ENCODE assay signal across 16 cellular contexts in the genomic region with DNA sequence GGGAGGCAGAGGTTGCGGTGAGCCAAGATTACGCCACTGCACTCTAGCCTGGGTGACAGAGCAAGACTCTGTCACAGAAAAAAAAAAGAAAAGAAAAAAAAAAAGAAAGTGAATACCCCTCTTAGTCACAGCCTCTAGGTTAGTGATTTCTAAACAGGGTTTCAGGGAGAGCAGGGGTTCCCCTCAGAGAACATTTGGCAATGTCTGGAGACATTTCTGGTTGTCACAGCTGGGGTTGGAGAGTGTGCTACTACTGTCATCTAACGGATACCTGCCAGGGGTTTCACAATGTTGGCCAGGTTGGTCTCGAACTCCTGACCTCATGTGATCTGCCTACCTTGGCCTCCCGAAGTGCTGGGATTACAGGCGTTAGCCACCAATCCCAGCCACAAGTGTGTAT. TPM values are rescaled to one million over a fixed set of nuclear protein-coding genes. Genes with fewer than 3 reads are reported as not detected.
DNase-seq lines count a peak whose midpoint lies in the region; ATAC-seq, FAIRE-seq and TF ChIP-seq lines count a peak whose summit lies in the region.
"Not testable (repeated sequence)": the region's sequence is repeated elsewhere in the genome, so short reads cannot be mapped to it uniquely, and the experiment has no call there.
"Had no signal": no experiment of that assay in that cellular context is flagged by ENCODE, and none has a peak within 500 bp of the region (broad histone marks: within the 10 kb centered on the region; RNA-seq: fewer than 3 reads in every experiment).

No MANE protein-coding gene starts in this region.

- H3K4me2 ChIP-seq in GM12878 (ENCODE audit: control insufficient read depth, insufficient read depth), result not testable (repeated sequence)

- TF ChIP-seq RAD21 in GM12878 (IDR thresholded peaks at IDR 0.05; ENCODE audit: insufficient read depth, low read depth, low read length), result peak; percentile 17; the same call in 1 of the 2 replicates

- in situ Hi-C loops in GM12878 (cut with MboI), result not testable (repeated sequence)

- CTCF ChIA-PET in GM12878 (lab: Yijun Ruan, JAX), result interaction anchor here (0.9 to 6.9 kb wide), 5 partner anchors 10 to 60 kb away, joined by 3 to 79 read pairs (median 4); no protein-coding TSS in a partner anchor

- H3K9ac ChIP-seq in GM12878 (ENCODE audit: control insufficient read depth, insufficient read depth, low read length), result not testable (repeated sequence)

- peak; percentile 42 for ATAC-seq in GM18861 (IDR thresholded peaks at IDR 0.05; ENCODE audit: unreplicated experiment)
- peak; percentile 72 for ATAC-seq in GM19463 (IDR thresholded peaks at IDR 0.05; ENCODE audit: unreplicated experiment)
- ATAC-seq in GM21786 (IDR thresholded peaks at IDR 0.05; ENCODE audit: unreplicated experiment), result peak; percentile 78
- ATAC-seq in HG02973 (IDR thresholded peaks at IDR 0.05; ENCODE audit: unreplicated experiment), result peak; percentile 69
- peak; percentile 76 for ATAC-seq in HG03442 (IDR thresholded peaks at IDR 0.05; ENCODE audit: unreplicated experiment)
- peak; percentile 75 for ATAC-seq in GM12878

- not testable (repeated sequence) for FAIRE-seq in GM12878 (lab: Jason Lieb, UNC)

- POLR2A ChIA-PET in GM12878 (lab: Charles Lee), result interaction anchor here (4.2 kb wide), 1 partner anchor 13 kb away, joined by 35 read pairs; no protein-coding TSS in a partner anchor

- not testable (repeated sequence) for TF ChIP-seq POLR2A in GM12878 (IDR thresholded peaks at IDR 0.05; ENCODE audit: low read depth, low read length)

- H3K9me3 ChIP-seq in GM12878 (replicated peaks; ENCODE audit: control insufficient read depth, insufficient read depth, low read length), result not testable (repeated sequence)

- RAD21 ChIA-PET in GM12878 (lab: Charles Lee; ENCODE audit: unreplicated experiment), result interaction anchor here (1.0 to 8.2 kb wide), 4 partner anchors 9 to 92 kb away, joined by 3 to 62 read pairs (median 4); no protein-coding TSS in a partner anchor

- H3K27ac ChIP-seq in GM12878 (ENCODE audit: control insufficient read depth, insufficient read depth), result not testable (repeated sequence)

- H4K20me1 ChIP-seq in GM12878 (ENCODE audit: control insufficient read depth, insufficient read depth), result not testable (repeated sequence)

- H2AFZ ChIP-seq in GM12878 (ENCODE audit: control insufficient read depth, low read depth, low read length), result not testable (repeated sequence)

- TF ChIP-seq EP300 in GM12878 (IDR thresholded peaks at IDR 0.05; ENCODE audit: borderline replicate concordance in 1 of 2, control insufficient read depth in 1 of 2, low read depth in 2 of 2, low read length in 2 of 2), result not testable (repeated sequence)

- H3K79me2 ChIP-seq in GM12878 (ENCODE audit: control insufficient read depth, insufficient read depth, low read length), result not testable (repeated sequence)

- not testable (repeated sequence) for BruUV-seq in GM12878 (replicated peaks; lab: Mats Ljungman, UMichigan)

- WGBS in GM12878 (ENCODE audit: insufficient coverage, insufficient replicate concordance, low lambda C conversion rate, missing lambda C conversion rate), result 4% methylated on average over 6 of the region's 6 CpGs

- not testable (repeated sequence) for H3K27me3 ChIP-seq in GM12878 (replicated peaks in 1 of 2; ENCODE audit: control insufficient read depth in 2 of 2, insufficient read depth in 2 of 2, low read length in 1 of 2)

- intact Hi-C loops in GM12878 (cut with micrococcal nuclease; ENCODE audit: unreplicated experiment), result not testable (repeated sequence)

- peaks cover 43% of the 10 kb centered on the region for H3K4me1 ChIP-seq in GM12878 (ENCODE audit: control insufficient read depth, insufficient read depth, low read length)

- TF ChIP-seq CTCF in GM12878 (IDR thresholded peaks at IDR 0.05 in 2 of 3, conservative IDR thresholded peaks at IDR 0.05 in 1 of 3; ENCODE audit: control insufficient read depth in 2 of 3, extremely low read depth in 1 of 3, insufficient read depth in 1 of 3, low read depth in 3 of 3, low read length in 3 of 3), result not testable (repeated sequence)

- SMC1A ChIA-PET in GM12878 (lab: Charles Lee; ENCODE audit: uncharacterized antibody, unreplicated experiment), result interaction anchor here (0.7 to 9.5 kb wide), 3 partner anchors 14 to 46 kb away, joined by 3 to 108 read pairs (median 29); no protein-coding TSS in a partner anchor

- not testable (repeated sequence) for H3K4me3 ChIP-seq in GM12878

- not testable (repeated sequence) for H3K36me3 ChIP-seq in GM12878 (ENCODE audit: control insufficient read depth in 2 of 2, insufficient read depth in 2 of 2, low read length in 1 of 2)

- DNase-seq in NOMO-1 treated with DMSO at 0.1 percent for 48 hours (lab: John Stamatoyannopoulos, UW; ENCODE audit: unreplicated experiment), result peak; percentile 79
- DNase-seq in GM12878 (ENCODE audit: low read depth, low spot score), result peak; percentile 52

TF ChIP-seq in GM12878, 131 proteins besides CTCF, POLR2A, EP300 and RAD21 (continues in another document):
- TF ChIP-seq FOXM1 (IDR thresholded peaks at IDR 0.05; ENCODE audit: low read depth, low read length), result peak; percentile 52
- TF ChIP-seq NBN (IDR thresholded peaks at IDR 0.05), result 0 out of 2 replicates have a peak, but pooled peaks have one; percentile 48
- peak; percentile 73 for TF ChIP-seq TCF12 (IDR thresholded peaks at IDR 0.05; ENCODE audit: low read depth, low read length)
- peak; percentile 71; the same call in 1 of the 2 replicates for TF ChIP-seq ZBED1 (IDR thresholded peaks at IDR 0.05; ENCODE audit: borderline replicate concordance)
- TF ChIP-seq NFIC (IDR thresholded peaks at IDR 0.05; ENCODE audit: low read depth, low read length), result peak; percentile 62
- TF ChIP-seq ETV6 (conservative IDR thresholded peaks at IDR 0.05 in 1 of 2, IDR thresholded peaks at IDR 0.05 in 1 of 2; ENCODE audit: borderline replicate concordance in 1 of 2, low read depth in 1 of 2), result 0 out of 4 replicates have a peak, but pooled peaks of 1 of the 2 experiments have one; percentile 12
- TF ChIP-seq IKZF1 (conservative IDR thresholded peaks at IDR 0.05), result 0 out of 2 replicates have a peak, but pooled peaks have one; percentile 46
- peak; percentile 90 for TF ChIP-seq JUNB (IDR thresholded peaks at IDR 0.05)
- 0 out of 2 replicates have a peak, but pooled peaks have one; percentile 21 for TF ChIP-seq CREB1 (IDR thresholded peaks at IDR 0.05; ENCODE audit: low read depth)
- TF ChIP-seq RUNX3 (IDR thresholded peaks at IDR 0.05; ENCODE audit: low read length), result peak; percentile 34; the same call in 1 of the 2 replicates
- TF ChIP-seq, protein P1, sequence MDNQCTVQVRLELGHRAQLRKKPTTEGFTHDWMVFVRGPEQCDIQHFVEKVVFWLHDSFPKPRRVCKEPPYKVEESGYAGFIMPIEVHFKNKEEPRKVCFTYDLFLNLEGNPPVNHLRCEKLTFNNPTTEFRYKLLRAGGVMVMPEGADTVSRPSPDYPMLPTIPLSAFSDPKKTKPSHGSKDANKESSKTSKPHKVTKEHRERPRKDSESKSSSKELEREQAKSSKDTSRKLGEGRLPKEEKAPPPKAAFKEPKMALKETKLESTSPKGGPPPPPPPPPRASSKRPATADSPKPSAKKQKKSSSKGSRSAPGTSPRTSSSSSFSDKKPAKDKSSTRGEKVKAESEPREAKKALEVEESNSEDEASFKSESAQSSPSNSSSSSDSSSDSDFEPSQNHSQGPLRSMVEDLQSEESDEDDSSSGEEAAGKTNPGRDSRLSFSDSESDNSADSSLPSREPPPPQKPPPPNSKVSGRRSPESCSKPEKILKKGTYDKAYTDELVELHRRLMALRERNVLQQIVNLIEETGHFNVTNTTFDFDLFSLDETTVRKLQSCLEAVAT (IDR thresholded peaks at IDR 0.05), result peak; percentile 36; the same call in 1 of the 2 replicates
- TF ChIP-seq, protein P2, sequence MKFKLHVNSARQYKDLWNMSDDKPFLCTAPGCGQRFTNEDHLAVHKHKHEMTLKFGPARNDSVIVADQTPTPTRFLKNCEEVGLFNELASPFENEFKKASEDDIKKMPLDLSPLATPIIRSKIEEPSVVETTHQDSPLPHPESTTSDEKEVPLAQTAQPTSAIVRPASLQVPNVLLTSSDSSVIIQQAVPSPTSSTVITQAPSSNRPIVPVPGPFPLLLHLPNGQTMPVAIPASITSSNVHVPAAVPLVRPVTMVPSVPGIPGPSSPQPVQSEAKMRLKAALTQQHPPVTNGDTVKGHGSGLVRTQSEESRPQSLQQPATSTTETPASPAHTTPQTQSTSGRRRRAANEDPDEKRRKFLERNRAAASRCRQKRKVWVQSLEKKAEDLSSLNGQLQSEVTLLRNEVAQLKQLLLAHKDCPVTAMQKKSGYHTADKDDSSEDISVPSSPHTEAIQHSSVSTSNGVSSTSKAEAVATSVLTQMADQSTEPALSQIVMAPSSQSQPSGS (IDR thresholded peaks at IDR 0.05; ENCODE audit: low read length), result peak; percentile 43; the same call in 1 of the 2 replicates
- peak in 1 of 2 experiments; percentile 58; a peak in 1 of 4 replicates for TF ChIP-seq BHLHE40 (IDR thresholded peaks at IDR 0.05; ENCODE audit: borderline replicate concordance in 1 of 2, low read depth in 2 of 2, low read length in 1 of 2)
- peak; percentile 70 to 73; a peak in 3 of 4 replicates for TF ChIP-seq IKZF2 (IDR thresholded peaks at IDR 0.05)
- TF ChIP-seq ATF7 (IDR thresholded peaks at IDR 0.05; ENCODE audit: low read depth), result peak; percentile 56; the same call in 1 of the 2 replicates
- TF ChIP-seq NR2F1 (conservative IDR thresholded peaks at IDR 0.05), result 0 out of 2 replicates have a peak, but pooled peaks have one; percentile 31
- TF ChIP-seq ZNF384 (IDR thresholded peaks at IDR 0.05; ENCODE audit: borderline replicate concordance, low read depth, low read length), result peak; percentile 61; the same call in 1 of the 2 replicates

RNA-seq across cellular contexts. Expression of a gene that starts 37.5 kb away (rescaled TPM):
- not detected in 2 replicates for total RNA-seq in GM12878 (2013; cell fraction: nucleolus; rRNA removed)
- 0.17 and 0.49 TPM in 2 replicates for total RNA-seq in GM12878 (2014; rRNA removed)
- total RNA-seq in GM12878 (2014; rRNA removed; fragmentation: Illumina TruSeq; extraction: Trizol), result 0.22 TPM in 1 of 2 replicates, not detected in the other
- total RNA-seq in GM12878 (2021), result 0.36 and 0.64 TPM in 2 replicates
- polyA plus RNA-seq in GM12878 (2011; ENCODE audit: low read depth), result not detected
- not detected in 2 replicates for polyA plus RNA-seq in GM12878 (2011; rRNA removed)
- not detected in 2 replicates for polyA plus RNA-seq in GM12878 (2011; cell fraction: cytosol; rRNA removed)
- polyA plus RNA-seq in GM12878 (2011; cell fraction: nucleus; rRNA removed), result not detected in 2 replicates
- not detected in 2 replicates for polyA plus RNA-seq in GM12878 (2012)
- polyA plus RNA-seq in GM12878 (2014; fragmentation: Illumina TruSeq; extraction: Trizol), result 0.24 and 0.31 TPM in 2 replicates
- under 1 TPM in 1 of 2 experiments, not detected in 1; 0.06 TPM for polyA plus RNA-seq in GM12878 (2014; fragmentation: Nextera tagmentation; extraction: Ambion mirVana)
- 0.41 and 1.0 TPM in 2 replicates for polyA plus RNA-seq in GM12878 (2014; rRNA removed)
- not detected for polyA plus RNA-seq in GM12878 (2016; fragmentation: Nextera tagmentation; extraction: Ambion mirVana)
- not detected in 2 replicates for polyA minus RNA-seq in GM12878 (2011; rRNA and poly(A)+ RNA removed)
- polyA minus RNA-seq in GM12878 (2011; cell fraction: cytosol; rRNA and poly(A)+ RNA removed), result not detected in 2 replicates
- polyA minus RNA-seq in GM12878 (2011; cell fraction: nucleus; rRNA and poly(A)+ RNA removed), result not detected in 2 replicates
- total RNA-seq: ascending aorta, cerebellum, GM23248, HepG2, left lung, M059J, mononuclear cell, pulmonary artery endothelial cell, tibial nerve had no signal
- polyA plus RNA-seq: GM23248, HepG2 had no signal
